Comparison of ENCODE assay signal across 9 cellular contexts in genomic region chr4:75289843-75290616, GRCh38.
DNase-seq lines count a peak whose midpoint lies in the region; ATAC-seq and TF ChIP-seq lines count a peak whose summit lies in the region.
"Had no signal": no experiment of that assay in that cellular context is flagged by ENCODE, and none has a peak within 500 bp of the region (broad histone marks: within the 10 kb centered on the region; RNA-seq: fewer than 3 reads in every experiment).

No MANE protein-coding gene starts in this region.

- no peaks in the 10 kb centered on the region for H3F3A ChIP-seq in MM.1S (ENCODE audit: insufficient read depth, low read length)

- POLR2A ChIA-PET in MCF 10A (lab: Yijun Ruan, JAX) = interaction anchor here (1.6 kb wide), 1 partner anchor 417 kb away, joined by 4 read pairs; no protein-coding TSS in a partner anchor
- POLR2A ChIA-PET in CD4-positive, alpha-beta T cell (lab: Charles Lee) = no interaction called here

- H3K9ac ChIP-seq in MM.1S (ENCODE audit: low read length) (no peak overlapping the region), adipocyte (ENCODE audit: low read length) (no peak overlapping the region)
- H3K9ac ChIP-seq: BLaER1 treated with 17β-estradiol and CSF1 and Interleukin-3, amounts not matched to agents 10 nM and 100 nM had no signal

- intact Hi-C loops in MCF 10A (cut with micrococcal nuclease) (loop anchor here (1.0 kb wide), 2 partner anchors 357 to 416 kb away; partner anchors contain the start of gene PARM1), breast epithelium (cut with DNase I; ENCODE audit: low total_unique reads) (no loop called here), mucosa of descending colon (cut with DNase I, micrococcal nuclease) (loop anchor here in 1 of 2 donors (5.0 kb wide), 1 partner anchor 358 kb away; the partner anchor contains the start of gene PARM1)
- intact Hi-C loops in CD4-positive, alpha-beta T cell (cut with DNase I, micrococcal nuclease) = no loop called here

- H3K79me2 ChIP-seq in MM.1S (ENCODE audit: low read length) = no peaks in the 10 kb centered on the region

- H3K4me2 ChIP-seq in MM.1S (ENCODE audit: low read depth, low read length) = no peak overlapping the region
- H3K4me2 ChIP-seq: BLaER1 treated with 17β-estradiol and CSF1 and Interleukin-3, amounts not matched to agents 10 nM and 100 nM had no signal

- H3K27me3 Mint-ChIP-seq in MCF 10A (ENCODE audit: insufficient read depth, unreplicated experiment) = no peaks in the 10 kb centered on the region
- H3K27me3 Mint-ChIP-seq in CD4-positive, alpha-beta T cell = no peaks in the 10 kb centered on the region

- H3K4me3 Mint-ChIP-seq in MCF 10A (ENCODE audit: unreplicated experiment) = no peak overlapping the region
- no peak overlapping the region for H3K4me3 Mint-ChIP-seq in CD4-positive, alpha-beta T cell

- DNase-seq in MCF 10A (ENCODE audit: unreplicated experiment) = peak; percentile 65
- no peak for DNase-seq in breast epithelium (ENCODE audit: low spot score in 2 of 2)
- DNase-seq in MM.1S = peak; percentile 78
- DNase-seq in adipocyte (ENCODE audit: low read depth) = peak; percentile 2
- peak in 2 of 3 donors; percentile 35 to 61 for DNase-seq in mucosa of descending colon
- no peak for DNase-seq in DMS79 (lab: John Stamatoyannopoulos, UW)
- no peak for DNase-seq in CD4-positive, alpha-beta T cell

- H3K27me3 ChIP-seq in breast epithelium = no peaks in the 10 kb centered on the region
- no peaks in the 10 kb centered on the region for H3K27me3 ChIP-seq in MM.1S (replicated peaks; ENCODE audit: insufficient read depth, low read length)
- peaks cover 1% of the 10 kb centered on the region for H3K27me3 ChIP-seq in adipocyte (replicated peaks; ENCODE audit: control insufficient read depth, insufficient read depth, low read length)
- no peaks in the 10 kb centered on the region for H3K27me3 ChIP-seq in CD4-positive, alpha-beta T cell (ENCODE audit: control insufficient read depth, insufficient read depth, low read length)
- H3K27me3 ChIP-seq: BLaER1 treated with 17β-estradiol and CSF1 and Interleukin-3, amounts not matched to agents 10 nM and 100 nM had no signal

- H3K9me3 Mint-ChIP-seq in MCF 10A (ENCODE audit: unreplicated experiment) = peaks cover 6% of the 10 kb centered on the region
- peaks cover 5% of the 10 kb centered on the region for H3K9me3 Mint-ChIP-seq in CD4-positive, alpha-beta T cell

- H3K36me3 ChIP-seq in breast epithelium = no peaks in the 10 kb centered on the region
- H3K36me3 ChIP-seq in MM.1S (replicated peaks; ENCODE audit: insufficient read depth, low read length) = no peaks in the 10 kb centered on the region
- no peaks in the 10 kb centered on the region for H3K36me3 ChIP-seq in adipocyte (ENCODE audit: control insufficient read depth, insufficient read depth, low read length, severe bottlenecking)
- no peaks in the 10 kb centered on the region for H3K36me3 ChIP-seq in mucosa of descending colon (ENCODE audit: low read depth)
- H3K36me3 ChIP-seq: BLaER1 treated with 17β-estradiol and CSF1 and Interleukin-3, amounts not matched to agents 10 nM and 100 nM had no signal

- no peak for TF ChIP-seq POLR2A in breast epithelium (IDR thresholded peaks at IDR 0.05)

- no peaks in the 10 kb centered on the region for H3K4me1 Mint-ChIP-seq in MCF 10A (ENCODE audit: insufficient read depth, unreplicated experiment)
- H3K4me1 Mint-ChIP-seq in CD4-positive, alpha-beta T cell (ENCODE audit: low read depth) = no peaks in the 10 kb centered on the region

- ATAC-seq in mucosa of descending colon = peak; percentile 84
- no peak for ATAC-seq in CD4-positive, alpha-beta T cell (ENCODE audit: poor library complexity)
- ATAC-seq in GM19452 (IDR thresholded peaks at IDR 0.05; ENCODE audit: unreplicated experiment) = no peak

- H3K27ac Mint-ChIP-seq in MCF 10A (ENCODE audit: low read depth, unreplicated experiment) = no peak overlapping the region
- no peak overlapping the region for H3K27ac Mint-ChIP-seq in CD4-positive, alpha-beta T cell

- H3K9me3 ChIP-seq in breast epithelium (no peaks in the 10 kb centered on the region), MM.1S (replicated peaks; ENCODE audit: insufficient read depth, low read length) (no peaks in the 10 kb centered on the region), adipocyte (ENCODE audit: control insufficient read depth, low read length) (no peaks in the 10 kb centered on the region), mucosa of descending colon (no peaks in the 10 kb centered on the region)
- H3K9me3 ChIP-seq in CD4-positive, alpha-beta T cell (ENCODE audit: control insufficient read depth, low read length) = no peaks in the 10 kb centered on the region

- H3K27ac ChIP-seq in breast epithelium = no peak overlapping the region
- no peak overlapping the region for H3K27ac ChIP-seq in MM.1S (ENCODE audit: low read length)
- no peak overlapping the region for H3K27ac ChIP-seq in CD4-positive, alpha-beta T cell (ENCODE audit: low read depth, low read length)
- H3K27ac ChIP-seq: BLaER1 treated with 17β-estradiol and CSF1 and Interleukin-3, amounts not matched to agents 10 nM and 100 nM had no signal

- H3K9me2 ChIP-seq in MM.1S (replicated peaks; ENCODE audit: insufficient read depth, low read length) = no peaks in the 10 kb centered on the region

- H4K20me1 ChIP-seq in MM.1S (ENCODE audit: insufficient read depth, low read length) = no peaks in the 10 kb centered on the region
- H4K20me1 ChIP-seq: BLaER1 treated with 17β-estradiol and CSF1 and Interleukin-3, amounts not matched to agents 10 nM and 100 nM had no signal

- H3K4me1 ChIP-seq in breast epithelium (no peaks in the 10 kb centered on the region), MM.1S (ENCODE audit: low read length) (no peaks in the 10 kb centered on the region), adipocyte (ENCODE audit: control insufficient read depth, insufficient read depth, low read length) (no peaks in the 10 kb centered on the region), mucosa of descending colon (ENCODE audit: low read depth) (peaks cover 13% of the 10 kb centered on the region)
- H3K4me1 ChIP-seq: BLaER1 treated with 17β-estradiol and CSF1 and Interleukin-3, amounts not matched to agents 10 nM and 100 nM had no signal

- BruUV-seq in MCF 10A (replicated peaks; lab: Mats Ljungman, UMichigan) = no TSS peak

- CTCF ChIA-PET in MCF 10A (lab: Yijun Ruan, JAX) = interaction anchor here (0.6 to 4.5 kb wide), 30 partner anchors 11 to 745 kb away, joined by 3 to 84 read pairs (median 3); partner anchors contain the start of gene PARM1
- CTCF ChIA-PET in CD4-positive, alpha-beta T cell (lab: Charles Lee) = no interaction called here

- H2AFZ ChIP-seq in MM.1S (ENCODE audit: low read length) = no peak overlapping the region

- TF ChIP-seq CTCF in MCF 10A (IDR thresholded peaks at IDR 0.05; ENCODE audit: unreplicated experiment) (peak; percentile 59), breast epithelium (IDR thresholded peaks at IDR 0.05) (peak in 1 of 3 donors; percentile 18), MM.1S (IDR thresholded peaks at IDR 0.05; ENCODE audit: low read length) (peak; percentile 74), mucosa of descending colon (IDR thresholded peaks at IDR 0.05) (peak; percentile 18)
- TF ChIP-seq CTCF in CD4-positive, alpha-beta T cell (IDR thresholded peaks at IDR 0.05) = no peak

- H3K36me3 Mint-ChIP-seq in MCF 10A (ENCODE audit: insufficient read depth, unreplicated experiment) = no peaks in the 10 kb centered on the region
- H3K36me3 Mint-ChIP-seq in CD4-positive, alpha-beta T cell (ENCODE audit: low read depth) = no peaks in the 10 kb centered on the region

- no peak overlapping the region for H3K4me3 ChIP-seq in breast epithelium
- H3K4me3 ChIP-seq in MM.1S (ENCODE audit: low read length) = no peak overlapping the region
- H3K4me3 ChIP-seq in adipocyte (ENCODE audit: low read length) = no peak overlapping the region
- H3K4me3 ChIP-seq in mucosa of descending colon = no peak overlapping the region
- H3K4me3 ChIP-seq: BLaER1 treated with 17β-estradiol and CSF1 and Interleukin-3, amounts not matched to agents 10 nM and 100 nM had no signal

Comparison
In these comparisons a context has a peak if more than half of its experiments do, and no peak if none do; other contexts are left out.
1. DNase-seq: peak in MCF 10A (single experiment), MM.1S (single experiment), adipocyte (single experiment) and mucosa of descending colon (2 of 3); none in breast epithelium (0 of 2), DMS79 (single experiment) and CD4-positive, alpha-beta T cell (0 of 10).